18 cellular contexts compared by ENCODE assay signal in the genomic region with DNA sequence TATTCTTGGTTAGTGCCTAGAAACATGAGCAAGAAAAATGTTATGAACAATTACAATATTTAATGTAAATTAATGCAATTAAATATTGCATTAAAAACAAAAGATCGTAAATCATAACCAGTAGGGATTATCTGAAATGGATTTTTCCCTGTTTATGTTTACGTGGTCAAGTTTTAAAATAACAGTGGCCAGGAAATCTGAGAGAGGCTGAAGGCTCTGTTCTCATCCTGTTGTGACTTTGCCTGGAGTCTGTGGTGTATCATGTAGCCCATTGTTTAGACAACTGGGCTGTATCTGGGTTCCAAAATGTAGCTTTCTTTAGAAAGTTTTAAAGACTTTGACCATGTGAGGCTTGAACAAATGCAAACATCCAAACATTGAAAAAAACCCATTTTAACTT. TPM values are rescaled to one million over a fixed set of nuclear protein-coding genes. Genes with fewer than 3 reads are reported as not detected.
DNase-seq lines count a peak whose midpoint lies in the region; ATAC-seq and TF ChIP-seq lines count a peak whose summit lies in the region.
"Had no signal": no experiment of that assay in that cellular context is flagged by ENCODE, and none has a peak within 500 bp of the region (broad histone marks: within the 10 kb centered on the region; RNA-seq: fewer than 3 reads in every experiment).

No MANE protein-coding gene starts in this region.

- intact Hi-C loops in prostate gland (cut with DNase I): no loop called here

- H3K27ac ChIP-seq in fibroblast of lung (ENCODE audit: insufficient read depth, low read length) (no peak overlapping the region), osteoblast (ENCODE audit: low read depth, low read length) (no peak overlapping the region), prostate gland (no peak overlapping the region)

- H3K9ac ChIP-seq in fibroblast of lung (ENCODE audit: insufficient read depth, low read length): no peak overlapping the region

- peaks cover 9% of the 10 kb centered on the region for H3K79me2 ChIP-seq in fibroblast of lung (ENCODE audit: control insufficient read depth, insufficient read depth, low read length)
- peaks cover 56% of the 10 kb centered on the region for H3K79me2 ChIP-seq in osteoblast (ENCODE audit: insufficient read depth, low read length)

- TF ChIP-seq CTCF in fibroblast of lung (conservative IDR thresholded peaks at IDR 0.05 in 1 of 2, IDR thresholded peaks at IDR 0.05 in 1 of 2; ENCODE audit: low read depth in 1 of 2, low read length in 2 of 2): no peak
- TF ChIP-seq CTCF in osteoblast (IDR thresholded peaks at IDR 0.05; ENCODE audit: extremely low read depth, low read depth, low read length): no peak
- no peak for TF ChIP-seq CTCF in prostate gland (IDR thresholded peaks at IDR 0.05)

- TF ChIP-seq POLR2A in prostate gland (IDR thresholded peaks at IDR 0.05): no peak

- no peaks in the 10 kb centered on the region for H3K9me3 ChIP-seq in fibroblast of lung (ENCODE audit: control insufficient read depth, insufficient read depth, low read depth, low read length)
- no peaks in the 10 kb centered on the region for H3K9me3 ChIP-seq in osteoblast (ENCODE audit: low read depth, low read length)
- no peaks in the 10 kb centered on the region for H3K9me3 ChIP-seq in prostate gland
- H3K9me3 ChIP-seq: MG63, pancreas had no signal

- H3K36me3 ChIP-seq in fibroblast of lung (ENCODE audit: control insufficient read depth, insufficient read depth, low read length) (no peaks in the 10 kb centered on the region), osteoblast (ENCODE audit: insufficient read depth, low read length) (no peaks in the 10 kb centered on the region), prostate gland (no peaks in the 10 kb centered on the region)
- H3K36me3 ChIP-seq: MG63, pancreas had no signal

- peak overlapping the region; percentile 63 for H3K4me2 ChIP-seq in fibroblast of lung (ENCODE audit: extremely low read depth, insufficient read depth, low read length)
- H3K4me2 ChIP-seq in osteoblast (ENCODE audit: insufficient read depth, low read length): peak overlapping the region; percentile 85

- no peaks in the 10 kb centered on the region for H3K27me3 ChIP-seq in fibroblast of lung (ENCODE audit: control insufficient read depth, insufficient read depth, low read length)
- H3K27me3 ChIP-seq in osteoblast (ENCODE audit: insufficient read depth, low read length): no peaks in the 10 kb centered on the region
- H3K27me3 ChIP-seq in prostate gland (replicated peaks; ENCODE audit: insufficient read depth): no peaks in the 10 kb centered on the region
- H3K27me3 ChIP-seq: MG63, pancreas had no signal

- H2AFZ ChIP-seq in fibroblast of lung (ENCODE audit: low read length) (no peak overlapping the region), osteoblast (ENCODE audit: low read length) (no peak overlapping the region)

- H4K20me1 ChIP-seq in fibroblast of lung (ENCODE audit: control insufficient read depth, extremely low read depth, insufficient read depth, low read length): no peaks in the 10 kb centered on the region
- H4K20me1 ChIP-seq in osteoblast (ENCODE audit: insufficient read depth, low read length): no peaks in the 10 kb centered on the region

- no peak for ATAC-seq in HG03175 (IDR thresholded peaks at IDR 0.05; ENCODE audit: unreplicated experiment)
- ATAC-seq: pancreas had no signal

- DNase-seq in H4 (ENCODE audit: low spot score) (peak; percentile 91), amniotic epithelial cell (ENCODE audit: low read depth) (peak; percentile 51), fibroblast of lung (ENCODE audit: low read depth in 2 of 2) (peak; percentile 25 to 54), osteoblast (ENCODE audit: insufficient read length, low spot score, missing footprints) (no peak), prostate gland (ENCODE audit: low spot score) (no peak), nucleus accumbens (lab: John Stamatoyannopoulos, UW) (no peak), NCI-H748 (lab: John Stamatoyannopoulos, UW; ENCODE audit: unreplicated experiment) (no peak)
- DNase-seq: activated CD4-positive, CD25-positive, alpha-beta regulatory T cell; activated CD8-positive, alpha-beta memory T cell treated with anti-CD3 and anti-CD28 coated beads, Interleukin-2, amount 50 U/mL, for 4 hours; activated naive CD4-positive, alpha-beta T cell; central memory CD4-positive, alpha-beta T cell; DMS79; H7; MG63; NCI-H2081; NCI-H748 treated with DMSO at 0.1 percent for 48 hours; pancreas had no signal

- H3K4me3 ChIP-seq in fibroblast of lung (replicated peaks in 1 of 4; ENCODE audit: control extremely low read depth in 1 of 4, insufficient read depth in 1 of 4, low read depth in 3 of 4, low read length in 4 of 4) (no peak overlapping the region), osteoblast (ENCODE audit: insufficient read depth, low read length) (no peak overlapping the region), prostate gland (no peak overlapping the region)
- H3K4me3 ChIP-seq: MG63 had no signal

- WGBS in prostate gland: 72% methylated on average over 2 of the region's 2 CpGs

- H3K4me1 ChIP-seq in fibroblast of lung (ENCODE audit: control insufficient read depth, extremely low read depth, insufficient read depth, low read length): peaks cover 8% of the 10 kb centered on the region
- peaks cover 32% of the 10 kb centered on the region for H3K4me1 ChIP-seq in osteoblast (ENCODE audit: insufficient read depth, low read length)
- no peaks in the 10 kb centered on the region for H3K4me1 ChIP-seq in prostate gland (replicated peaks)

RNA-seq across cellular contexts. Expression of gene MYO6, which starts 2.4 kb away (rescaled TPM):
- 2.2 and 2.9 TPM in 2 replicates for total RNA-seq in H4 (2014; rRNA removed; shearing (Covaris generic))
- total RNA-seq in fibroblast of lung (14.4 and 24.9 TPM in 2 replicates), osteoblast (15.2 and 16.8 TPM in 2 replicates), prostate gland (10 to 100 TPM; 50.1 to 58.7 TPM)
- polyA plus RNA-seq in fibroblast of lung: 15.8 and 16.9 TPM in 2 replicates
- 16.8 and 17.6 TPM in 2 replicates for polyA plus RNA-seq in fibroblast of lung (2012)
- 3.9 and 4.9 TPM in 2 replicates for polyA minus RNA-seq in fibroblast of lung (ENCODE audit: low replicate concordance)

Comparison
In these comparisons a context has a peak if more than half of its experiments do, and no peak if none do; other contexts are left out.
1. DNase-seq: peak in H4 (single experiment), amniotic epithelial cell (single experiment) and fibroblast of lung (2 of 2); none in osteoblast (single experiment), prostate gland (single experiment), nucleus accumbens (0 of 56) and NCI-H748 (single experiment).